ENCODE assay signal across 8 cellular contexts in the genomic region with DNA sequence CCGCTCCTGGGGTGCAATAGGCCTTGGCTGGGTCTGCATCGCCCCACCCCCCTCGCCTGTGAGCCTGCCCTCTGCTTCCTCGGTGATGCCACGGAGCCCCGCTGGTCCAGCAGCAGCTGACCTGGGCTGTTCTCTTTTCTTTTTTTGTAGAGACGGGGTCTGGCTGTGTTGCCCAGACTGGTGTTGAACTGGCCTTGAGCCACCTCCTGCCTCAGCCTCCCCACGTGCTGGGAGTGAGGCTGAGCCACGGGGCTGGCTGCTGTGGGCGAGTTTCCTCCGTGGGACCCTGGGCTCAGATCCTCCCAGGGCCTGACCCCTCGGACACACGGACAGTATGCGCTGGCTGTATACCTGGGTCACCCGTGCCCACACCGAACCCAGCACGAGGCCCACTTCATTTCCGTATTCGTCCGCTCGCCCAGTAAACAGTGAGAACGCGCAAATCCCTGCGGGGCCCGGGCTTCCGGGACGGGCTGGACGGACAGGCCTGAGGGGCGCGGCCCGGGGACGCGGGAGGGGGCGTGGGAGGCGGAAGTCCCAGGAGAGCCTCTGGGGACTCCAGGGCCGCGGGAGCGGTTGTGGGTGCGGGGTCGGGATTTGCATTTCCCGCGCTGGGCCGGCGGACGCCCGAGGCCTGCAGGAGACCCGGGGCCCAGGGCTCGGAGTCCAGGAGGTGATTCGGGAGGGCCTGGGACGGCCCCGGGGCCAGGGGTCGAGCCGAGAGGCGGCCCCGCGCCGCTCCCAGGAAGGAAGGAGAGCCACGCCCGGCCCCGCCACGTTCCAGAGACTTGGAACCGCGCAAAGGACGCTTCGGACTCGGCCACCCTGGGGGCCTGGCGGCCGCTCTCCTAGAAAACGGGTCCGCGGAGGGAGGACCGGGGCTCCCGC. TPM values are rescaled to one million over a fixed set of nuclear protein-coding genes. Genes with fewer than 3 reads are reported as not detected.
DNase-seq lines count a peak whose midpoint lies in the region; ATAC-seq, FAIRE-seq and TF ChIP-seq lines count a peak whose summit lies in the region.

No MANE protein-coding gene starts in this region.

- no peak for FAIRE-seq in endothelial cell of umbilical vein (lab: Jason Lieb, UNC)

- no peaks in the 10 kb centered on the region for H3K4me1 Mint-ChIP-seq in progenitor cell of endocrine pancreas (ENCODE audit: low read depth)
- H3K4me1 Mint-ChIP-seq in HFFc6 (ENCODE audit: low read depth) = peaks cover 16% of the 10 kb centered on the region
- peaks cover 18% of the 10 kb centered on the region for H3K4me1 Mint-ChIP-seq in CD8-positive, alpha-beta T cell (ENCODE audit: low read depth)

- dilution Hi-C loops in endothelial cell of umbilical vein (cut with MboI; ENCODE audit: extremely low pct_ligation_motif_present, low sequenced_read_pairs) = no loop called here

- intact Hi-C loops in endothelial cell of umbilical vein (cut with micrococcal nuclease) = loop anchor here (2.0 to 5.0 kb wide), 2 partner anchors 108 to 327 kb away; no protein-coding TSS in a partner anchor
- intact Hi-C loops in CD8-positive, alpha-beta T cell (cut with DNase I, micrococcal nuclease) = loop anchor here in 1 of 2 experiments (5.0 kb wide), 1 partner anchor 48 kb away; no protein-coding TSS in a partner anchor

- TF ChIP-seq CTCF in endothelial cell of umbilical vein (IDR thresholded peaks at IDR 0.05; ENCODE audit: extremely low read depth in 1 of 2, insufficient read depth in 1 of 2, low read depth in 1 of 2, low read length in 2 of 2) = no peak
- no peak for TF ChIP-seq CTCF in neutrophil (IDR thresholded peaks at IDR 0.05)
- no peak for TF ChIP-seq CTCF in progenitor cell of endocrine pancreas (IDR thresholded peaks at IDR 0.05; ENCODE audit: unreplicated experiment)
- no peak for TF ChIP-seq CTCF in HFFc6 (IDR thresholded peaks at IDR 0.05)
- TF ChIP-seq CTCF in CD8-positive, alpha-beta T cell (IDR thresholded peaks at IDR 0.05) = no peak

- peak overlapping the region; percentile 67 for H3K9ac ChIP-seq in endothelial cell of umbilical vein (replicated peaks; ENCODE audit: extremely low read depth, insufficient read depth, low read length)

- H4K20me1 ChIP-seq in endothelial cell of umbilical vein (replicated peaks; ENCODE audit: control insufficient read depth, extremely low read depth, insufficient read depth, low read length) = no peaks in the 10 kb centered on the region

- CTCF ChIA-PET in endothelial cell of umbilical vein (lab: Charles Lee) = no interaction called here
- CTCF ChIA-PET in CD8-positive, alpha-beta T cell (lab: Charles Lee) = no interaction called here

- H3K79me2 ChIP-seq in endothelial cell of umbilical vein (ENCODE audit: control insufficient read depth, insufficient read depth, low read length) = no peaks in the 10 kb centered on the region

- H3K27ac Mint-ChIP-seq in progenitor cell of endocrine pancreas (no peak overlapping the region), HFFc6 (no peak overlapping the region)
- H3K27ac Mint-ChIP-seq in CD8-positive, alpha-beta T cell = no peak overlapping the region

- H3K9me3 ChIP-seq in endothelial cell of umbilical vein (replicated peaks; ENCODE audit: control insufficient read depth, insufficient read depth, low read length) (no peaks in the 10 kb centered on the region), neutrophil (no peaks in the 10 kb centered on the region)
- no peaks in the 10 kb centered on the region for H3K9me3 ChIP-seq in CD8-positive, alpha-beta T cell (ENCODE audit: low read length)

- BruUV-seq in endothelial cell of umbilical vein (replicated peaks; lab: Mats Ljungman, UMichigan) = no TSS peak

- no peaks in the 10 kb centered on the region for H3K9me1 ChIP-seq in endothelial cell of umbilical vein (replicated peaks; ENCODE audit: control insufficient read depth, extremely low read depth, insufficient read depth, low read length)

- H3K4me3 Mint-ChIP-seq in progenitor cell of endocrine pancreas (ENCODE audit: low read depth) (no peak overlapping the region), HFFc6 (no peak overlapping the region)
- no peak overlapping the region for H3K4me3 Mint-ChIP-seq in CD8-positive, alpha-beta T cell

- ATAC-seq in HG02938 (IDR thresholded peaks at IDR 0.05; ENCODE audit: unreplicated experiment) = peak; percentile 42
- no peak for ATAC-seq in CD8-positive, alpha-beta T cell

- H3K27ac ChIP-seq in endothelial cell of umbilical vein (ENCODE audit: insufficient read depth, low read depth, low read length) = no peak overlapping the region
- no peak overlapping the region for H3K27ac ChIP-seq in neutrophil
- no peak overlapping the region for H3K27ac ChIP-seq in CD8-positive, alpha-beta T cell (ENCODE audit: low read depth, low read length)

- peak overlapping the region; percentile 18 to 43 (median 27) for H3K4me3 ChIP-seq in endothelial cell of umbilical vein (replicated peaks in 1 of 3; ENCODE audit: insufficient read depth in 1 of 3, low read depth in 1 of 3, low read length in 3 of 3)
- peak overlapping the region; percentile 51 to 58 for H3K4me3 ChIP-seq in neutrophil (ENCODE audit: low read depth in 1 of 2, low read length in 1 of 2)
- no peak overlapping the region for H3K4me3 ChIP-seq in CD8-positive, alpha-beta T cell (ENCODE audit: low read depth, low read length)

- H2AFZ ChIP-seq in endothelial cell of umbilical vein (ENCODE audit: low read depth, low read length) = peak overlapping the region; percentile 89

- H3K36me3 Mint-ChIP-seq in progenitor cell of endocrine pancreas (ENCODE audit: insufficient read depth) = no peaks in the 10 kb centered on the region
- H3K36me3 Mint-ChIP-seq in HFFc6 (ENCODE audit: low read depth) = no peaks in the 10 kb centered on the region
- H3K36me3 Mint-ChIP-seq in CD8-positive, alpha-beta T cell = no peaks in the 10 kb centered on the region

- POLR2A ChIA-PET in endothelial cell of umbilical vein (lab: Charles Lee) = no interaction called here
- POLR2A ChIA-PET in CD8-positive, alpha-beta T cell (lab: Charles Lee) = no interaction called here

- H3K36me3 ChIP-seq in endothelial cell of umbilical vein (ENCODE audit: control insufficient read depth in 2 of 2, extremely low read depth in 1 of 2, insufficient read depth in 2 of 2, low read length in 2 of 2) = no peaks in the 10 kb centered on the region
- no peaks in the 10 kb centered on the region for H3K36me3 ChIP-seq in neutrophil
- H3K36me3 ChIP-seq in CD8-positive, alpha-beta T cell (ENCODE audit: insufficient read depth, low read length) = no peaks in the 10 kb centered on the region

- H3K4me1 ChIP-seq in endothelial cell of umbilical vein (ENCODE audit: control insufficient read depth, extremely low read depth, insufficient read depth, low read length) = peaks cover 18% of the 10 kb centered on the region
- peaks cover 20 to 25% of the 10 kb centered on the region in 2 experiments for H3K4me1 ChIP-seq in neutrophil (ENCODE audit: control insufficient read depth in 1 of 2, insufficient read depth in 1 of 2, low read depth in 1 of 2, low read length in 1 of 2)
- H3K4me1 ChIP-seq in CD8-positive, alpha-beta T cell (ENCODE audit: insufficient read depth, low read length) = peaks cover 23% of the 10 kb centered on the region

- H3K4me2 ChIP-seq in endothelial cell of umbilical vein (ENCODE audit: insufficient read depth, low read length) = peak overlapping the region; percentile 60

- H3K27me3 Mint-ChIP-seq in progenitor cell of endocrine pancreas (no peaks in the 10 kb centered on the region), HFFc6 (ENCODE audit: insufficient read depth) (peaks cover 1% of the 10 kb centered on the region; the same call in 1 of the 2 replicates)
- H3K27me3 Mint-ChIP-seq in CD8-positive, alpha-beta T cell (ENCODE audit: low read depth) = peaks cover 6% of the 10 kb centered on the region

- no peak for TF ChIP-seq POLR2A in endothelial cell of umbilical vein (IDR thresholded peaks at IDR 0.05; ENCODE audit: low read depth, low read length)

- H3K9me3 Mint-ChIP-seq in progenitor cell of endocrine pancreas (ENCODE audit: low read depth) = no peaks in the 10 kb centered on the region
- no peaks in the 10 kb centered on the region for H3K9me3 Mint-ChIP-seq in HFFc6
- H3K9me3 Mint-ChIP-seq in CD8-positive, alpha-beta T cell = no peaks in the 10 kb centered on the region

- H3K27me3 ChIP-seq in endothelial cell of umbilical vein (ENCODE audit: control insufficient read depth in 2 of 2, insufficient read depth in 2 of 2, low read length in 2 of 2) (no peaks in the 10 kb centered on the region), neutrophil (peaks cover 28% of the 10 kb centered on the region)
- peaks cover 8% of the 10 kb centered on the region for H3K27me3 ChIP-seq in CD8-positive, alpha-beta T cell (ENCODE audit: insufficient read depth, low read length)

- DNase-seq in EH (ENCODE audit: low read depth) (peak; percentile 29), endothelial cell of umbilical vein (ENCODE audit: low read depth, low spot score) (no peak), progenitor cell of endocrine pancreas (ENCODE audit: low spot score, unreplicated experiment) (no peak), HFFc6 (no peak), NCI-H1048 (lab: John Stamatoyannopoulos, UW) (no peak)
- DNase-seq in CD8-positive, alpha-beta T cell = no peak

TF ChIP-seq in endothelial cell of umbilical vein, 7 proteins besides CTCF, POLR2A, EP300 and RAD21 (continues in another document):
- TF ChIP-seq EZH2 (IDR thresholded peaks at IDR 0.05; ENCODE audit: borderline replicate concordance, low read depth, low read length, severe bottlenecking) (no peak), GATA2 (IDR thresholded peaks at IDR 0.05; ENCODE audit: insufficient read depth, insufficient read length, low read depth, low read length) (no peak), FOS (IDR thresholded peaks at IDR 0.05; ENCODE audit: borderline replicate concordance, insufficient read depth, low read length) (no peak), POLR2AphosphoS5 (IDR thresholded peaks at IDR 0.05; ENCODE audit: insufficient read depth, low read depth, low read length) (no peak), MAX (IDR thresholded peaks at IDR 0.05; ENCODE audit: insufficient read depth, insufficient read length) (no peak)

RNA-seq across cellular contexts. Expression of gene DNAJB6, which starts 57.8 kb away (rescaled TPM):
- total RNA-seq in endothelial cell of umbilical vein = 135 and 138 TPM in 2 replicates
- polyA plus RNA-seq in endothelial cell of umbilical vein = 58.5 and 69.6 TPM in 2 replicates
- polyA plus RNA-seq in endothelial cell of umbilical vein (2011; cell fraction: cytosol; rRNA removed) = 69.2 and 75.1 TPM in 2 replicates
- polyA plus RNA-seq in endothelial cell of umbilical vein (2011; cell fraction: nucleus; rRNA removed) = 86.7 and 114 TPM in 2 replicates
- polyA plus RNA-seq in endothelial cell of umbilical vein (2012) = 121 and 148 TPM in 2 replicates
- polyA minus RNA-seq in endothelial cell of umbilical vein = 56.0 and 57.0 TPM in 2 replicates
- polyA minus RNA-seq in endothelial cell of umbilical vein (2011; cell fraction: cytosol; rRNA and poly(A)+ RNA removed) = 40.8 TPM
- polyA minus RNA-seq in endothelial cell of umbilical vein (2011; cell fraction: nucleus; rRNA and poly(A)+ RNA removed) = 80.9 and 82.0 TPM in 2 replicates
- 117 and 119 TPM in 2 replicates for total RNA-seq in progenitor cell of endocrine pancreas
- 100 to 1,000 TPM; 135 to 204 (median 163) TPM for total RNA-seq in HFFc6 (2021; fragmentation: NEBNext Ultra II Directional; extraction: Animal tissue kit (Norgen Biotek cat#: 25700))
- 100 to 1,000 TPM; 312 to 335 TPM for total RNA-seq in CD8-positive, alpha-beta T cell
